Comparison of ENCODE assay signal across 10 cellular contexts in the genomic region with DNA sequence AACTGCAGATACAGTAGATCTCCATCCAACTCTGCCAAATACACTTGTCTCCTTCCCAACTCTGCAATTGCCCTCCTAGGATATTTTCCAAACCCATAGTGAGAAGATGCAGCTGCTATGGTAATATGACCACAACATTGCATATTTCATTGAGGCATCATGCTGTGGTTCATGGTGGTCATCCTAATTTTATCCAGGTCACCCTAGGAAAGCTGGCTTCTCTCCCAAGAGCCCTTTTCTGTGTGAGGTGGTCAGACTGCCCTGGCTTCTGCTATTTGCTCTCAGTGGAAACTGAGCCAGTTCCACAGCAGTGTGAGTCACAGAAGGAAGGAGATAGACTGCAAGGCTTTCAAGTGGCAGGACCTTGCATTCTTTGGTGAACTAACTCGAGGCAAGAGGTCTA. TPM values are rescaled to one million over a fixed set of nuclear protein-coding genes. Genes with fewer than 3 reads are reported as not detected.
A peak's percentile ranks its signal among the peaks of the same experiment; 100 is the strongest.
DNase-seq lines count a peak whose midpoint lies in the region; TF ChIP-seq lines count a peak whose summit lies in the region.
"Had no signal": no experiment of that assay in that cellular context is flagged by ENCODE, and none has a peak within 500 bp of the region (broad histone marks: within the 10 kb centered on the region; RNA-seq: fewer than 3 reads in every experiment).

No MANE protein-coding gene starts in this region.

- peak; percentile 85 for DNase-seq in AG20443 (ENCODE audit: low spot score)
- peak; percentile 20 for DNase-seq in LoVo (ENCODE audit: low spot score)
- DNase-seq in dedifferentiated amniotic fluid mesenchymal stem cell (ENCODE audit: extremely low spot score) = peak; percentile 50
- no peak for DNase-seq in Peyer's patch
- no peak for DNase-seq in activated CD4-positive, alpha-beta T cell treated with anti-CD3 and anti-CD28 coated beads for 4 hours
- no peak for DNase-seq in H4 (ENCODE audit: low spot score)
- DNase-seq in activated T-cell treated with anti-CD3 and anti-CD28 coated beads for 4 hours = no peak
- DNase-seq: H9 had no signal

- H3K9me3 ChIP-seq in neutrophil (no peaks in the 10 kb centered on the region), Peyer's patch (no peaks in the 10 kb centered on the region)

- H3K27ac ChIP-seq in neutrophil = peak overlapping the region; percentile 64
- H3K27ac ChIP-seq in Peyer's patch = no peak overlapping the region
- H3K27ac ChIP-seq: parathyroid adenoma had no signal

- TF ChIP-seq POLR2A in Peyer's patch (IDR thresholded peaks at IDR 0.05) = no peak

- H3K4me3 ChIP-seq in neutrophil (ENCODE audit: low read depth in 1 of 2, low read length in 1 of 2) = no peak overlapping the region
- no peak overlapping the region for H3K4me3 ChIP-seq in Peyer's patch

- TF ChIP-seq CTCF in neutrophil (IDR thresholded peaks at IDR 0.05) = no peak
- no peak for TF ChIP-seq CTCF in Peyer's patch (IDR thresholded peaks at IDR 0.05)

- peaks cover 67% of the 10 kb centered on the region for H3K36me3 ChIP-seq in neutrophil
- H3K36me3 ChIP-seq in Peyer's patch = no peaks in the 10 kb centered on the region

- no peaks in the 10 kb centered on the region for H3K27me3 ChIP-seq in neutrophil
- H3K27me3 ChIP-seq in Peyer's patch = no peaks in the 10 kb centered on the region

- H3K4me1 ChIP-seq in neutrophil (ENCODE audit: control insufficient read depth in 1 of 2, insufficient read depth in 1 of 2, low read depth in 1 of 2, low read length in 1 of 2) = peaks cover 47 to 48% of the 10 kb centered on the region in 2 experiments
- H3K4me1 ChIP-seq in Peyer's patch = peaks cover 0 to 3% (median 0%) of the 10 kb centered on the region in 4 donors

RNA-seq across cellular contexts. Expression of a gene that starts 5.5 kb away (rescaled TPM):
- 10 to 100 TPM in 1 of 4 donors, 1 to 10 TPM in 3; 3.0 to 36.3 (median 5.5) TPM for total RNA-seq in Peyer's patch
- 3.2 and 5.1 TPM in 2 replicates for total RNA-seq in H4 (2014; rRNA removed; shearing (Covaris generic))

Comparison
In these comparisons a context has a peak if more than half of its experiments do, and no peak if none do; other contexts are left out.
1. DNase-seq: peak in AG20443 (single experiment), LoVo (single experiment) and dedifferentiated amniotic fluid mesenchymal stem cell (single experiment); none in Peyer's patch (0 of 3), activated CD4-positive, alpha-beta T cell treated with anti-CD3 and anti-CD28 coated beads for 4 hours (0 of 2), H4 (single experiment) and activated T-cell treated with anti-CD3 and anti-CD28 coated beads for 4 hours (single experiment).